In genomic region chr12:92147491-92147890, GRCh38 we compare ENCODE assay signal across 8 cellular contexts. TPM values are rescaled to one million over a fixed set of nuclear protein-coding genes. Genes with fewer than 3 reads are reported as not detected.
A peak's percentile ranks its signal among the peaks of the same experiment; 100 is the strongest.
DNase-seq lines count a peak whose midpoint lies in the region; ATAC-seq lines count a peak whose summit lies in the region.

No MANE protein-coding gene starts in this region.

- no peak for DNase-seq in activated T-cell treated with anti-CD3 and anti-CD28 coated beads, Interleukin-2, amount 50 U/mL, for 4 hours
- DNase-seq in activated T-cell treated with anti-CD3 and anti-CD28 coated beads for 4 hours (no peak), T-helper 17 cell (no peak), substantia nigra (lab: John Stamatoyannopoulos, UW) (no peak), NCI-H2107 treated with DMSO at 0.1 percent for 48 hours (lab: John Stamatoyannopoulos, UW; ENCODE audit: unreplicated experiment) (no peak)
- DNase-seq in activated CD4-positive, alpha-beta T cell treated with anti-CD3 and anti-CD28 coated beads for 48 hours: no peak

- peaks cover 1% of the 10 kb centered on the region for H3K9me3 ChIP-seq in T-helper 17 cell (ENCODE audit: control insufficient read depth, low read length, poor library complexity, severe bottlenecking)
- no peaks in the 10 kb centered on the region for H3K9me3 ChIP-seq in iPS-20b (ENCODE audit: insufficient read depth, low read depth, low read length)

- peak overlapping the region; percentile 3 for H3K27ac ChIP-seq in iPS-20b (ENCODE audit: low read length)
- peak overlapping the region; percentile 13 for H3K27ac ChIP-seq in substantia nigra (ENCODE audit: low read depth, low read length, poor library complexity, severe bottlenecking)

- H3K27ac Mint-ChIP-seq in T-helper 17 cell: peak overlapping the region; percentile 99

- no peaks in the 10 kb centered on the region for H3K27me3 ChIP-seq in iPS-20b (ENCODE audit: insufficient read depth, low read length)

- peak overlapping the region; percentile 100 for H3K4me3 Mint-ChIP-seq in activated T-cell treated with anti-CD3 and anti-CD28 coated beads, Interleukin-2, amount 50 U/mL, for 4 hours
- H3K4me3 Mint-ChIP-seq in T-helper 17 cell: peak overlapping the region; percentile 56

- no peak for ATAC-seq in activated T-cell treated with anti-CD3 and anti-CD28 coated beads, Interleukin-2, amount 50 U/mL, for 4 hours
- ATAC-seq in T-helper 17 cell: no peak
- ATAC-seq in HG03280 (IDR thresholded peaks at IDR 0.05; ENCODE audit: unreplicated experiment): no peak

- H3K27me3 Mint-ChIP-seq in activated T-cell treated with anti-CD3 and anti-CD28 coated beads, Interleukin-2, amount 50 U/mL, for 4 hours (ENCODE audit: low read depth): no peaks in the 10 kb centered on the region
- no peaks in the 10 kb centered on the region for H3K27me3 Mint-ChIP-seq in T-helper 17 cell

- H3K9ac ChIP-seq in iPS-20b (ENCODE audit: low read depth, low read length): peak overlapping the region; percentile 84; the same call in 1 of the 2 replicates

- H3K36me3 Mint-ChIP-seq in activated T-cell treated with anti-CD3 and anti-CD28 coated beads, Interleukin-2, amount 50 U/mL, for 4 hours (ENCODE audit: insufficient read depth): peaks cover 38% of the 10 kb centered on the region
- H3K36me3 Mint-ChIP-seq in T-helper 17 cell (ENCODE audit: low read depth): peaks cover 17% of the 10 kb centered on the region

- H3K4me3 ChIP-seq in iPS-20b (ENCODE audit: low read length): peak overlapping the region; percentile 75

- H3K9me3 Mint-ChIP-seq in activated T-cell treated with anti-CD3 and anti-CD28 coated beads, Interleukin-2, amount 50 U/mL, for 4 hours: no peaks in the 10 kb centered on the region

- peaks cover 26% of the 10 kb centered on the region; the same call in 1 of the 2 replicates for H3K4me1 ChIP-seq in iPS-20b (ENCODE audit: insufficient read depth, low read length)

- H3K36me3 ChIP-seq in iPS-20b (ENCODE audit: insufficient read depth, low read depth, low read length): peaks cover 18% of the 10 kb centered on the region

- H3K4me1 Mint-ChIP-seq in activated T-cell treated with anti-CD3 and anti-CD28 coated beads, Interleukin-2, amount 50 U/mL, for 4 hours (ENCODE audit: low read depth): peaks cover 28% of the 10 kb centered on the region
- H3K4me1 Mint-ChIP-seq in T-helper 17 cell: peaks cover 32% of the 10 kb centered on the region

RNA-seq across cellular contexts. Expression of gene BTG1, which starts 1.8 kb away (rescaled TPM):
- 100 to 1,000 TPM; 119 to 204 (median 130) TPM for total RNA-seq in activated T-cell treated with anti-CD3 and anti-CD28 coated beads, Interleukin-2, amount 50 U/mL, for 4 hours
- total RNA-seq in T-helper 17 cell: 1,000 to 10,000 TPM; 1,109 to 1,137 TPM

Comparison
In these comparisons a context has a peak if more than half of its experiments do, and no peak if none do; other contexts are left out.
1. RNA of gene BTG1, which starts 1.8 kb away (total RNA-seq): 1,109 to 1,137 TPM in T-helper 17 cell; 119 to 204 TPM in activated T-cell treated with anti-CD3 and anti-CD28 coated beads, Interleukin-2, amount 50 U/mL, for 4 hours; every median in the first group is over 4 times any median in the second.